26 cellular contexts compared by ENCODE assay signal in the genomic region with DNA sequence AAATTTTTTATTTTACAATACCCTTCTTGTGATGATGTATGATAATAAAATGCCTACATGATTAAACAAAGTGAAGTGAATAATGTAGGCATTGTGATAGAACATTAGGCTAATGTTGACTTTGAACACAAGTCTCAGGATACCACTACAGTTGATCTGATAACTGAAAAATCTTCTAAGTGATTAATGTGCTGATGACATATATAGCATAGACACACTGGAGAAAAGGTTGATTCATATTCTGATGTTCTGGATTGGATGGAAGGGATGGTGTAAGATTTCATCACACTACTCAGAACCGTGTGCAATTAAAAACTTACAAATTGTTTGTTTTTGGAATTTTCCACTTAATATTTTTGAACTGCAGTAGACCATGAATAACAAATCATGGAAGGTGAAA.
"Had no signal": no experiment of that assay in that cellular context is flagged by ENCODE, and none has a peak within 500 bp of the region (broad histone marks: within the 10 kb centered on the region; RNA-seq: fewer than 3 reads in every experiment).

No MANE protein-coding gene starts in this region.

- H3K27ac ChIP-seq: stomach, suprapubic skin, testis, thoracic aorta, thyroid gland, tibial artery, tibial nerve, transverse colon, upper lobe of left lung, upper lobe of right lung, uterus, vagina had no signal

- H3K27me3 ChIP-seq: stomach, suprapubic skin, testis, thyroid gland, tibial artery, tibial nerve, transverse colon, upper lobe of left lung, upper lobe of right lung, uterus, vagina had no signal

- H3K9me3 ChIP-seq: suprapubic skin, testis, thoracic aorta, thyroid gland, tibial artery, upper lobe of left lung, uterus, vagina had no signal

- H3K4me3 ChIP-seq: stomach, suprapubic skin, testis, thoracic aorta, thyroid gland, tibial artery, tibial nerve, transverse colon, upper lobe of left lung, upper lobe of right lung, uterus, vagina had no signal

- DNase-seq: stimulated activated CD4-positive, alpha-beta T cell treated with anti-CD3 and anti-CD28 coated beads, Interleukin-2, amount 100 ng/mL, for 48 hours; stimulated activated CD4-positive, alpha-beta T cell treated with anti-CD3 and anti-CD28 coated beads, Interleukin-4, amount 100 ng/mL, for 1 hour; stimulated activated CD4-positive, alpha-beta T cell treated with anti-CD3 and anti-CD28 coated beads, Interleukin-4, amount 100 ng/mL, for 24 hours; stimulated activated CD4-positive, alpha-beta T cell treated with anti-CD3 and anti-CD28 coated beads, Interleukin-4, amount 100 ng/mL, for 4 hours; stimulated activated CD8-positive, alpha-beta memory T cell treated with anti-CD3 and anti-CD28 coated beads, Interleukin-4, amount 100 ng/mL, for 48 hours; stimulated activated naive B cell treated with anti-CD40 and anti-IgM and Interleukin-4, amounts not matched to agents 10 μg/mL and 1 μg/mL and 100 μg/mL, for 72 hours; stimulated activated naive CD4-positive, alpha-beta T cell; stimulated activated naive CD4-positive, alpha-beta T cell treated with Interleukin-2 at 50 U/mL for 16 hours; stimulated activated naive CD8-positive, alpha-beta T cell treated with anti-CD3 and anti-CD28 coated beads, Interleukin-15, amount 100 ng/mL, for 72 hours; stimulated activated naive CD8-positive, alpha-beta T cell treated with anti-CD3 and anti-CD28 coated beads, Interleukin-15, Interleukin-2, amounts not matched to agents 100 U/mL and 50 U/mL, for 24 hours; stomach; substantia nigra; testis; thyroid gland; tibial artery; transverse colon; trophoblast cell; upper lobe of left lung; upper lobe of right lung; uterus had no signal

- H3K4me1 ChIP-seq: stomach, suprapubic skin, testis, thyroid gland, tibial artery, tibial nerve, transverse colon, upper lobe of left lung, upper lobe of right lung, uterus, vagina had no signal

- ATAC-seq: stimulated activated effector memory CD8-positive, alpha-beta T cell treated with anti-CD3 and anti-CD28 coated beads, Interleukin-12 subunit alpha, Interleukin-12 subunit beta, amount 100 ng/mL, for 72 hours; stimulated activated memory B cell treated with anti-CD40 and anti-IgM and Interleukin-4, amounts not matched to agents 10 μg/mL and 1 μg/mL and 100 μg/mL, for 72 hours; stimulated activated naive B cell treated with anti-CD40 and anti-IgM and Interleukin-4, amounts not matched to agents 10 μg/mL and 1 μg/mL and 100 μg/mL, for 72 hours; stimulated activated naive CD8-positive, alpha-beta T cell treated with anti-CD3 and anti-CD28 coated beads, Interleukin-15, amount 100 ng/mL, for 72 hours; stimulated activated naive CD8-positive, alpha-beta T cell treated with anti-CD3 and anti-CD28 coated beads, Interleukin-15, Interleukin-2, amounts not matched to agents 100 U/mL and 50 U/mL, for 24 hours; upper lobe of right lung had no signal

- H3K36me3 ChIP-seq: stomach, suprapubic skin, thoracic aorta, thyroid gland, tibial artery, tibial nerve, transverse colon, upper lobe of left lung, upper lobe of right lung, uterus, vagina had no signal
